In genomic region chr19:34184880-34185491, GRCh38 we compare ENCODE assay signal across 13 cellular contexts. TPM values are rescaled to one million over a fixed set of nuclear protein-coding genes. Genes with fewer than 3 reads are reported as not detected.
DNase-seq lines count a peak whose midpoint lies in the region; ATAC-seq, FAIRE-seq and TF ChIP-seq lines count a peak whose summit lies in the region.
"Had no signal": no experiment of that assay in that cellular context is flagged by ENCODE, and none has a peak within 500 bp of the region (broad histone marks: within the 10 kb centered on the region; RNA-seq: fewer than 3 reads in every experiment).

No MANE protein-coding gene starts in this region.

- no peak for ATAC-seq in activated naive CD8-positive, alpha-beta T cell treated with anti-CD3 and anti-CD28 coated beads, Interleukin-2, amount 50 U/mL, for 24 hours
- ATAC-seq in memory B cell (ENCODE audit: low read depth): peak; percentile 48
- ATAC-seq in HG02678 (IDR thresholded peaks at IDR 0.05; ENCODE audit: unreplicated experiment): no peak
- ATAC-seq in GM21717 (IDR thresholded peaks at IDR 0.05; ENCODE audit: unreplicated experiment): no peak

- POLR2A ChIA-PET in MCF 10A (lab: Yijun Ruan, JAX): interaction anchor here (1.7 to 2.4 kb wide), 2 partner anchors 10 to 12 kb away, joined by 5 to 11 read pairs; partner anchors contain the start of gene LSM14A

- H3K4me3 Mint-ChIP-seq in activated naive CD8-positive, alpha-beta T cell treated with anti-CD3 and anti-CD28 coated beads, Interleukin-2, amount 50 U/mL, for 24 hours: peak overlapping the region; percentile 16
- peak overlapping the region; percentile 40 for H3K4me3 Mint-ChIP-seq in memory B cell
- H3K4me3 Mint-ChIP-seq in MCF 10A (ENCODE audit: unreplicated experiment): no peak overlapping the region
- H3K4me3 Mint-ChIP-seq: activated T-helper 1 cell treated with anti-CD3 and anti-CD28 coated beads, Interleukin-12 subunit alpha, Interleukin-12 subunit beta, Interleukin-2, Interleukin-4 antibody, amounts not matched to agents 30 ng/mL and 10 ng/mL and 1 ng/mL, durations not matched to agents 14 hours and 24 hours and 36 hours had no signal

- H3K9me3 Mint-ChIP-seq in activated naive CD8-positive, alpha-beta T cell treated with anti-CD3 and anti-CD28 coated beads, Interleukin-2, amount 50 U/mL, for 24 hours: no peaks in the 10 kb centered on the region
- H3K9me3 Mint-ChIP-seq in memory B cell (no peaks in the 10 kb centered on the region), MCF 10A (ENCODE audit: unreplicated experiment) (no peaks in the 10 kb centered on the region)
- H3K9me3 Mint-ChIP-seq: activated T-helper 1 cell treated with anti-CD3 and anti-CD28 coated beads, Interleukin-12 subunit alpha, Interleukin-12 subunit beta, Interleukin-2, Interleukin-4 antibody, amounts not matched to agents 30 ng/mL and 10 ng/mL and 1 ng/mL, durations not matched to agents 14 hours and 24 hours and 36 hours had no signal

- no peaks in the 10 kb centered on the region for H3K27me3 Mint-ChIP-seq in activated naive CD8-positive, alpha-beta T cell treated with anti-CD3 and anti-CD28 coated beads, Interleukin-2, amount 50 U/mL, for 24 hours
- H3K27me3 Mint-ChIP-seq in memory B cell (no peaks in the 10 kb centered on the region), MCF 10A (ENCODE audit: insufficient read depth, unreplicated experiment) (no peaks in the 10 kb centered on the region)

- DNase-seq in AG10803 (ENCODE audit: low read depth) (peak; percentile 74), GM12892 (ENCODE audit: insufficient read length) (no peak), memory B cell (ENCODE audit: low spot score in 2 of 2) (no peak), HuH-7 (ENCODE audit: low spot score) (no peak), MCF 10A (ENCODE audit: unreplicated experiment) (no peak)
- no peak for DNase-seq in activated naive CD8-positive, alpha-beta T cell treated with anti-CD3 and anti-CD28 coated beads, Interleukin-2, amount 50 U/mL, for 24 hours
- DNase-seq: DND-41; effector CD4-positive, alpha-beta T cell; SW 1271 had no signal

- CTCF ChIA-PET in MCF 10A (lab: Yijun Ruan, JAX): interaction anchor here (0.8 to 1.6 kb wide), 3 partner anchors 10 to 60 kb away, joined by 3 to 4 read pairs (median 3); no protein-coding TSS in a partner anchor

- H3K27ac Mint-ChIP-seq in activated naive CD8-positive, alpha-beta T cell treated with anti-CD3 and anti-CD28 coated beads, Interleukin-2, amount 50 U/mL, for 24 hours: peak overlapping the region; percentile 24
- H3K27ac Mint-ChIP-seq in memory B cell: peak overlapping the region; percentile 65
- no peak overlapping the region for H3K27ac Mint-ChIP-seq in MCF 10A (ENCODE audit: low read depth, unreplicated experiment)
- H3K27ac Mint-ChIP-seq: activated T-helper 1 cell treated with anti-CD3 and anti-CD28 coated beads, Interleukin-12 subunit alpha, Interleukin-12 subunit beta, Interleukin-2, Interleukin-4 antibody, amounts not matched to agents 30 ng/mL and 10 ng/mL and 1 ng/mL, durations not matched to agents 14 hours and 24 hours and 36 hours had no signal

- peaks cover 20% of the 10 kb centered on the region for H3K36me3 Mint-ChIP-seq in activated naive CD8-positive, alpha-beta T cell treated with anti-CD3 and anti-CD28 coated beads, Interleukin-2, amount 50 U/mL, for 24 hours (ENCODE audit: low read depth)
- peaks cover 22% of the 10 kb centered on the region for H3K36me3 Mint-ChIP-seq in memory B cell
- peaks cover 24% of the 10 kb centered on the region for H3K36me3 Mint-ChIP-seq in MCF 10A (ENCODE audit: insufficient read depth, unreplicated experiment)

- intact Hi-C loops in MCF 10A (cut with micrococcal nuclease): no loop called here

- peak; percentile 60 for FAIRE-seq in GM12892 (lab: Jason Lieb, UNC)
- FAIRE-seq: keratinocyte had no signal

- H3K4me3 ChIP-seq in AG10803 (ENCODE audit: low read length): no peak overlapping the region

- peaks cover 84% of the 10 kb centered on the region for H3K4me1 Mint-ChIP-seq in activated naive CD8-positive, alpha-beta T cell treated with anti-CD3 and anti-CD28 coated beads, Interleukin-2, amount 50 U/mL, for 24 hours
- H3K4me1 Mint-ChIP-seq in memory B cell: peaks cover 47% of the 10 kb centered on the region
- peaks cover 47% of the 10 kb centered on the region for H3K4me1 Mint-ChIP-seq in MCF 10A (ENCODE audit: insufficient read depth, unreplicated experiment)

- TF ChIP-seq POLR2A in GM12892 (IDR thresholded peaks at IDR 0.05; ENCODE audit: low read depth, low read length): no peak

- no peak for TF ChIP-seq CTCF in AG10803 (conservative IDR thresholded peaks at IDR 0.05; ENCODE audit: low read length)
- no peak for TF ChIP-seq CTCF in MCF 10A (IDR thresholded peaks at IDR 0.05; ENCODE audit: unreplicated experiment)

- BruUV-seq in MCF 10A (replicated peaks; lab: Mats Ljungman, UMichigan): no TSS peak

RNA-seq across cellular contexts. Expression of gene LSM14A, which starts 12.7 kb away (rescaled TPM):
- 85.6 TPM for polyA plus RNA-seq in GM12892 (2012; ENCODE audit: missing spikeins)
- 93.7 and 100 TPM in 2 replicates for total RNA-seq in MCF 10A (2022)
